In genomic region chr1:19310720-19311502, GRCh38 we compare ENCODE assay signal across 8 cellular contexts. TPM values are rescaled to one million over a fixed set of nuclear protein-coding genes. Genes with fewer than 3 reads are reported as not detected.
DNase-seq lines count a peak whose midpoint lies in the region; ATAC-seq and TF ChIP-seq lines count a peak whose summit lies in the region.

No MANE protein-coding gene starts in this region.

- DNase-seq in DMS53 (lab: John Stamatoyannopoulos, UW) (peak; percentile 55), DMS53 treated with DMSO at 0.1 percent for 48 hours (lab: John Stamatoyannopoulos, UW; ENCODE audit: unreplicated experiment) (no peak), NCI-H345 (lab: John Stamatoyannopoulos, UW) (peak; percentile 37), coronary artery (ENCODE audit: low spot score) (no peak), myocyte (ENCODE audit: low read depth) (peak; percentile 24), LoVo (ENCODE audit: low spot score) (no peak), NCI-H187 treated with DMSO at 0.1 percent for 48 hours (lab: John Stamatoyannopoulos, UW) (no peak)

- peak overlapping the region; percentile 28 to 98 for H3K27ac ChIP-seq in coronary artery

- ATAC-seq in HG03039 (IDR thresholded peaks at IDR 0.05; ENCODE audit: unreplicated experiment): no peak

- peak overlapping the region; percentile 89 for H3K4me3 ChIP-seq in coronary artery

- TF ChIP-seq CTCF in coronary artery (IDR thresholded peaks at IDR 0.05): no peak

RNA-seq across cellular contexts. Expression of gene AKR7A2, which starts 1.0 kb away (rescaled TPM):
- total RNA-seq in myocyte: 101 and 168 TPM in 2 replicates
- 67.7 TPM for polyA plus RNA-seq in myocyte (2012)

RNA-seq across cellular contexts. Expression of gene SLC66A1, which starts 1.2 kb away (rescaled TPM):
- 30.7 and 36.0 TPM in 2 replicates for total RNA-seq in myocyte
- 28.3 TPM for polyA plus RNA-seq in myocyte (2012)

RNA-seq across cellular contexts. Expression of gene AKR7A3, which starts 22.3 kb away (rescaled TPM):
- total RNA-seq in myocyte: 0.19 and 0.52 TPM in 2 replicates
- 0.61 TPM for polyA plus RNA-seq in myocyte (2012)

RNA-seq across cellular contexts. Expression of gene MRTO4, which starts 59.3 kb away (rescaled TPM):
- 36.0 and 36.1 TPM in 2 replicates for total RNA-seq in myocyte
- 31.5 TPM for polyA plus RNA-seq in myocyte (2012)

RNA-seq across cellular contexts. Expression of gene EMC1, which starts 59.6 kb away (rescaled TPM):
- 71.7 and 85.0 TPM in 2 replicates for total RNA-seq in myocyte
- polyA plus RNA-seq in myocyte (2012): 53.2 TPM

Comparison
In these comparisons a context has a peak if more than half of its experiments do, and no peak if none do; other contexts are left out.
1. DNase-seq: peak in DMS53 (single experiment), NCI-H345 (single experiment) and myocyte (single experiment); none in DMS53 treated with DMSO at 0.1 percent for 48 hours (single experiment), coronary artery (single experiment), LoVo (single experiment) and NCI-H187 treated with DMSO at 0.1 percent for 48 hours (single experiment).